In the genomic region with DNA sequence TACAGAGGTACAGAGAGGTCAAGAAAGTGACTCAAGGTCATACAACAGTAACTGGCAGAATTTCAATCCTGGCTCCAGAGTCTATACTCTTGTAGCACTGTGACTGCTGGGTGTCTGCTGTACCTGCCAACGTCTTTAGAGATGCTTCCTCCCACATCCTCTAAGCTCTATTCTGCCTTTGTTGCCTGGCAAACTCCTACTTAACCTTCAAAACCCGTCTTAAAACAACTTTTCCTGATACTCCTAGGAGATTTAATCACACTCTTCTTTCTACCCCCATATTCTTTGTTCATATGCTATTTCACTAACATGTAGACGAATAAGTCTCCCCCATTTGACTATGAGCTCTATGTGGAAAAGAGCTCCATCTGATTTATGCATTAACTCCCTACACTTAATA, we compare ENCODE assay signal across 16 cellular contexts. TPM values are rescaled to one million over a fixed set of nuclear protein-coding genes. Genes with fewer than 3 reads are reported as not detected.
A peak's percentile ranks its signal among the peaks of the same experiment; 100 is the strongest.
DNase-seq lines count a peak whose midpoint lies in the region; ATAC-seq and TF ChIP-seq lines count a peak whose summit lies in the region.
"Had no signal": no experiment of that assay in that cellular context is flagged by ENCODE, and none has a peak within 500 bp of the region (broad histone marks: within the 10 kb centered on the region; RNA-seq: fewer than 3 reads in every experiment).

No MANE protein-coding gene starts in this region.

- 91% methylated on average over 3 of the region's 3 CpGs for WGBS in mesenchymal stem cell

- CTCF ChIA-PET in MCF 10A (lab: Yijun Ruan, JAX) = interaction anchor here (2.1 to 2.3 kb wide), 2 partner anchors 15 to 21 kb away, joined by 5 to 9 read pairs; no protein-coding TSS in a partner anchor
- CTCF ChIA-PET in HEK293 (lab: Yijun Ruan, JAX) = no interaction called here

- H3K9me3 Mint-ChIP-seq in MCF 10A (ENCODE audit: unreplicated experiment) (no peaks in the 10 kb centered on the region), immature natural killer cell (peaks cover 0 to 11% (median 3%) of the 10 kb centered on the region in 6 donors)
- H3K9me3 Mint-ChIP-seq: CD4-positive, alpha-beta T cell had no signal

- no peak overlapping the region for H2AFZ ChIP-seq in mesenchymal stem cell (ENCODE audit: low read depth, low read length)

- no peak overlapping the region for H3K4ac ChIP-seq in mesenchymal stem cell (ENCODE audit: low read depth in 1 of 2, low read length in 2 of 2)

- H3K4me3 Mint-ChIP-seq in MCF 10A (ENCODE audit: unreplicated experiment) = no peak overlapping the region
- H3K4me3 Mint-ChIP-seq in immature natural killer cell = no peak overlapping the region
- H3K4me3 Mint-ChIP-seq: CD4-positive, alpha-beta T cell had no signal

- no peak for TF ChIP-seq CTCF in MCF 10A (IDR thresholded peaks at IDR 0.05; ENCODE audit: unreplicated experiment)
- no peak for TF ChIP-seq CTCF in breast epithelium (IDR thresholded peaks at IDR 0.05)
- TF ChIP-seq CTCF in HEK293 (tag by site-specific recombination; IDR thresholded peaks at IDR 0.05) = no peak

- no peak overlapping the region for H2BK15ac ChIP-seq in mesenchymal stem cell (ENCODE audit: low read depth, poor library complexity, severe bottlenecking)

- no peak for DNase-seq in MCF 10A (ENCODE audit: unreplicated experiment)
- no peak for DNase-seq in breast epithelium (ENCODE audit: low spot score in 2 of 2)
- no peak for DNase-seq in mesenchymal stem cell
- DNase-seq in immature natural killer cell = no peak
- DNase-seq: 8988T; AML-193; C1 segment of cervical spinal cord; CD4-positive, alpha-beta T cell; DMS153; DMS79 treated with DMSO at 0.1 percent for 48 hours; EL; HCEC 1CT had no signal

- no peak overlapping the region for H2AK5ac ChIP-seq in mesenchymal stem cell (ENCODE audit: low read length, severe bottlenecking)

- BruUV-seq in MCF 10A (replicated peaks; lab: Mats Ljungman, UMichigan) = no TSS peak

- H3K27me3 Mint-ChIP-seq in MCF 10A (ENCODE audit: insufficient read depth, unreplicated experiment) (no peaks in the 10 kb centered on the region), immature natural killer cell (ENCODE audit: low read depth in 3 of 3) (peaks cover 0 to 4% (median 0%) of the 10 kb centered on the region in 3 donors)

- TF ChIP-seq POLR2A in breast epithelium (IDR thresholded peaks at IDR 0.05) = no peak

- H3K9me3 ChIP-seq in breast epithelium (no peaks in the 10 kb centered on the region), HEK293 (ENCODE audit: control insufficient read depth, insufficient read depth, low read depth, low read length) (no peaks in the 10 kb centered on the region), mesenchymal stem cell (ENCODE audit: control insufficient read depth, low read length) (no peaks in the 10 kb centered on the region)

- no peak overlapping the region for H2BK120ac ChIP-seq in mesenchymal stem cell (ENCODE audit: low read depth, low read length)

- H3K27me3 ChIP-seq in breast epithelium (no peaks in the 10 kb centered on the region), mesenchymal stem cell (ENCODE audit: control insufficient read depth in 1 of 2, insufficient read depth in 1 of 2, low read length in 2 of 2) (no peaks in the 10 kb centered on the region)

- no peak overlapping the region for H3K4me2 ChIP-seq in mesenchymal stem cell (ENCODE audit: low read length, poor library complexity, severe bottlenecking)

- H3K4me1 Mint-ChIP-seq in MCF 10A (ENCODE audit: insufficient read depth, unreplicated experiment) (peaks cover 50% of the 10 kb centered on the region), immature natural killer cell (no peaks in the 10 kb centered on the region)

- no peak overlapping the region for H2BK5ac ChIP-seq in mesenchymal stem cell (ENCODE audit: low read depth, low read length, poor library complexity, severe bottlenecking)

- peak overlapping the region; percentile 49 for H3K27ac Mint-ChIP-seq in MCF 10A (ENCODE audit: low read depth, unreplicated experiment)
- no peak overlapping the region for H3K27ac Mint-ChIP-seq in immature natural killer cell
- H3K27ac Mint-ChIP-seq: CD4-positive, alpha-beta T cell had no signal

- POLR2A ChIA-PET in MCF 10A (lab: Yijun Ruan, JAX) = interaction anchor here (1.0 to 11.0 kb wide), 3 partner anchors 10 to 44 kb away, joined by 3 to 98 read pairs (median 4); no protein-coding TSS in a partner anchor
- POLR2A ChIA-PET in HEK293 (lab: Yijun Ruan, JAX) = no interaction called here

- H3K27ac ChIP-seq in breast epithelium = peak overlapping the region in 1 of 2 donors; percentile 44
- H3K27ac ChIP-seq in HEK293 (ENCODE audit: extremely low read depth, low read depth, low read length) = no peak overlapping the region
- H3K27ac ChIP-seq in mesenchymal stem cell (ENCODE audit: low read length, poor library complexity, severe bottlenecking) = no peak overlapping the region

- H2BK12ac ChIP-seq in mesenchymal stem cell (ENCODE audit: low read length in 2 of 2) = no peak overlapping the region

- ATAC-seq in HG03045 (IDR thresholded peaks at IDR 0.05; ENCODE audit: unreplicated experiment) = no peak
- ATAC-seq in GM21381 (IDR thresholded peaks at IDR 0.05; ENCODE audit: unreplicated experiment) = no peak
- ATAC-seq: HepG2 had no signal

- H3K79me1 ChIP-seq in mesenchymal stem cell (replicated peaks; ENCODE audit: low read length, poor library complexity, severe bottlenecking) = peaks cover 15% of the 10 kb centered on the region

- H3K18ac ChIP-seq in mesenchymal stem cell (ENCODE audit: low read depth in 1 of 2, low read length in 2 of 2) = no peak overlapping the region

- H3K9ac ChIP-seq in mesenchymal stem cell (ENCODE audit: low read length) = peak overlapping the region; percentile 53

- H3K4me3 ChIP-seq in breast epithelium (no peak overlapping the region), HEK293 (ENCODE audit: low read depth, low read length) (no peak overlapping the region), mesenchymal stem cell (ENCODE audit: insufficient read depth in 1 of 2, low read depth in 1 of 2, low read length in 2 of 2) (no peak overlapping the region)

- intact Hi-C loops in MCF 10A (cut with micrococcal nuclease) (no loop called here), breast epithelium (cut with DNase I; ENCODE audit: low total_unique reads) (loop anchor here (5.0 kb wide), 1 partner anchor 1450 kb away; no protein-coding TSS in a partner anchor)

- H3K23ac ChIP-seq in mesenchymal stem cell (ENCODE audit: low read length in 2 of 2) = no peak overlapping the region

- H4K8ac ChIP-seq in mesenchymal stem cell (ENCODE audit: low read length) = no peak overlapping the region

- H3K4me1 ChIP-seq in breast epithelium = no peaks in the 10 kb centered on the region
- H3K4me1 ChIP-seq in HEK293 (ENCODE audit: control insufficient read depth, insufficient read depth, low read length) = no peaks in the 10 kb centered on the region
- peaks cover 9% of the 10 kb centered on the region for H3K4me1 ChIP-seq in mesenchymal stem cell (ENCODE audit: control insufficient read depth, insufficient read depth, low read depth, low read length)

- H4K91ac ChIP-seq in mesenchymal stem cell (ENCODE audit: low read length) = no peak overlapping the region

- H3K36me3 ChIP-seq in breast epithelium (no peaks in the 10 kb centered on the region), HEK293 (ENCODE audit: control insufficient read depth in 2 of 2, insufficient read depth in 1 of 2, low read length in 2 of 2) (no peaks in the 10 kb centered on the region), mesenchymal stem cell (ENCODE audit: control insufficient read depth in 1 of 2, insufficient read depth in 2 of 2, low read depth in 1 of 2, low read length in 2 of 2) (no peaks in the 10 kb centered on the region)

- H3K14ac ChIP-seq in mesenchymal stem cell (ENCODE audit: low read length in 2 of 2) = no peak overlapping the region

- H3K36me3 Mint-ChIP-seq in MCF 10A (ENCODE audit: insufficient read depth, unreplicated experiment) (peaks cover 23% of the 10 kb centered on the region), immature natural killer cell (no peaks in the 10 kb centered on the region)

TF ChIP-seq in HEK293, 187 proteins besides CTCF, POLR2A, EP300 and RAD21:
- peak; percentile 87 for TF ChIP-seq ZFP3 (tag by site-specific recombination; IDR thresholded peaks at IDR 0.05; ENCODE audit: low read depth)
- no peak for TF ChIP-seq ZNF423 (tag by site-specific recombination; IDR thresholded peaks at IDR 0.05)
- no peak for TF ChIP-seq REPIN1 (tag by site-specific recombination; IDR thresholded peaks at IDR 0.05; ENCODE audit: low read depth)
- TF ChIP-seq, protein P1, sequence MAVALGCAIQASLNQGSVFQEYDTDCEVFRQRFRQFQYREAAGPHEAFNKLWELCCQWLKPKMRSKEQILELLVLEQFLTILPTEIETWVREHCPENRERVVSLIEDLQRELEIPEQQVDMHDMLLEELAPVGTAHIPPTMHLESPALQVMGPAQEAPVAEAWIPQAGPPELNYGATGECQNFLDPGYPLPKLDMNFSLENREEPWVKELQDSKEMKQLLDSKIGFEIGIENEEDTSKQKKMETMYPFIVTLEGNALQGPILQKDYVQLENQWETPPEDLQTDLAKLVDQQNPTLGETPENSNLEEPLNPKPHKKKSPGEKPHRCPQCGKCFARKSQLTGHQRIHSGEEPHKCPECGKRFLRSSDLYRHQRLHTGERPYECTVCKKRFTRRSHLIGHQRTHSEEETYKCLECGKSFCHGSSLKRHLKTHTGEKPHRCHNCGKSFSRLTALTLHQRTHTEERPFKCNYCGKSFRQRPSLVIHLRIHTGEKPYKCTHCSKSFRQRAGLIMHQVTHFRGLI (tag by site-specific recombination; IDR thresholded peaks at IDR 0.05) = no peak
- no peak for TF ChIP-seq ZNF677 (tag by site-specific recombination; IDR thresholded peaks at IDR 0.05)
- TF ChIP-seq ZFP41 (tag by site-specific recombination; IDR thresholded peaks at IDR 0.05; ENCODE audit: borderline replicate concordance) = no peak

RNA-seq across cellular contexts. Expression of a gene that starts 16.8 kb away (rescaled TPM):
- total RNA-seq in MCF 10A (2022) = 159 and 201 TPM in 2 replicates
- 100 to 1,000 TPM in 2 of 3 donors, 10 to 100 TPM in 1; 87.4 to 192 (median 153) TPM for total RNA-seq in breast epithelium
- polyA plus RNA-seq in mesenchymal stem cell (2013, experiment 1 of 2) = 22.6 TPM
- polyA plus RNA-seq in mesenchymal stem cell (2013, experiment 2 of 2) = 22.6 TPM
- not detected for polyA plus RNA-seq in immature natural killer cell

RNA-seq across cellular contexts. Expression of a gene that starts 59.2 kb away (rescaled TPM):
- total RNA-seq in MCF 10A (2022) = 1.3 and 1.4 TPM in 2 replicates
- 100 to 1,000 TPM in 1 of 3 donors, 10 to 100 TPM in 2; 21.3 to 143 (median 33.1) TPM for total RNA-seq in breast epithelium
- polyA plus RNA-seq in mesenchymal stem cell (2013, experiment 1 of 2) = 1,126 TPM
- polyA plus RNA-seq in mesenchymal stem cell (2013, experiment 2 of 2) = 1,155 TPM
- polyA plus RNA-seq in immature natural killer cell = not detected
- total RNA-seq: CD4-positive, alpha-beta T cell; HepG2 had no signal
- polyA plus RNA-seq: HepG2 had no signal
